ENCODE assay signal across 8 cellular contexts in genomic region chr11:65779669-65779918, GRCh38. TPM values are rescaled to one million over a fixed set of nuclear protein-coding genes. Genes with fewer than 3 reads are reported as not detected.
A peak's percentile ranks its signal among the peaks of the same experiment; 100 is the strongest.
DNase-seq lines count a peak whose midpoint lies in the region; ATAC-seq and TF ChIP-seq lines count a peak whose summit lies in the region.

No MANE protein-coding gene starts in this region.

- POLR2A ChIA-PET in AG04450 (lab: Yijun Ruan, JAX) = interaction anchor here (1.2 to 1.8 kb wide), 4 partner anchors 35 to 70 kb away, joined by 3 to 6 read pairs (median 3); partner anchors contain the start of gene KAT5
- POLR2A ChIA-PET in naive thymus-derived CD4-positive, alpha-beta T cell (lab: Charles Lee) = interaction anchor here (0.6 to 2.2 kb wide), 3 partner anchors 9 to 80 kb away, joined by 3 to 15 read pairs (median 3); no protein-coding TSS in a partner anchor

- peak overlapping the region; percentile 98 for H3K4me3 Mint-ChIP-seq in dendritic cell treated with granulocyte-macrophage colony-stimulating factor and Interleukin-4, amounts not matched to agents 40 ng/mL and 50 ng/mL, for 4 days
- H3K4me3 Mint-ChIP-seq in naive thymus-derived CD4-positive, alpha-beta T cell = peak overlapping the region in 9 of 10 donors; percentile 35 to 91 (median 86)

- peaks cover 3% of the 10 kb centered on the region; the same call in 1 of the 2 replicates for H4K20me1 ChIP-seq in KMS-11 (ENCODE audit: insufficient read depth)

- H3K27me3 ChIP-seq in AG04450 (ENCODE audit: control insufficient read depth, insufficient read depth, low read length) = peaks cover 14% of the 10 kb centered on the region
- H3K27me3 ChIP-seq in KMS-11 (ENCODE audit: insufficient read depth, low read depth) = no peaks in the 10 kb centered on the region
- H3K27me3 ChIP-seq in naive thymus-derived CD4-positive, alpha-beta T cell (ENCODE audit: control insufficient read depth in 2 of 2, insufficient read depth in 2 of 2, low read length in 2 of 2) = no peaks in the 10 kb centered on the region

- CTCF ChIA-PET in AG04450 (lab: Charles Lee) = interaction anchor here (0.6 to 4.0 kb wide), 18 partner anchors 9 to 243 kb away, joined by 3 to 29 read pairs (median 4); no protein-coding TSS in a partner anchor
- CTCF ChIA-PET in naive thymus-derived CD4-positive, alpha-beta T cell (lab: Charles Lee) = interaction anchor here (0.8 to 4.4 kb wide), 9 partner anchors 9 to 145 kb away, joined by 3 to 22 read pairs (median 3); partner anchors contain the start of genes CTSW and KAT5

- H3K27ac Mint-ChIP-seq in dendritic cell treated with granulocyte-macrophage colony-stimulating factor and Interleukin-4, amounts not matched to agents 40 ng/mL and 50 ng/mL, for 4 days = peak overlapping the region; percentile 96
- H3K27ac Mint-ChIP-seq in naive thymus-derived CD4-positive, alpha-beta T cell = no peak overlapping the region

- H3K79me2 ChIP-seq in KMS-11 (ENCODE audit: insufficient read depth, low read depth) = peaks cover 20% of the 10 kb centered on the region; the same call in 1 of the 2 replicates

- no peaks in the 10 kb centered on the region for H3K36me3 ChIP-seq in KMS-11 (ENCODE audit: insufficient read depth)
- H3K36me3 ChIP-seq in naive thymus-derived CD4-positive, alpha-beta T cell (ENCODE audit: control insufficient read depth in 2 of 3, insufficient read depth in 3 of 3, low read length in 3 of 3) = peaks cover 0 to 28% (median 0%) of the 10 kb centered on the region in 3 experiments

- H3K36me3 Mint-ChIP-seq in dendritic cell treated with granulocyte-macrophage colony-stimulating factor and Interleukin-4, amounts not matched to agents 40 ng/mL and 50 ng/mL, for 4 days (ENCODE audit: low read depth) = peaks cover 52% of the 10 kb centered on the region
- H3K36me3 Mint-ChIP-seq in naive thymus-derived CD4-positive, alpha-beta T cell = peaks cover 0 to 2% (median 0%) of the 10 kb centered on the region in 5 donors

- no peaks in the 10 kb centered on the region for H3K9me3 Mint-ChIP-seq in dendritic cell treated with granulocyte-macrophage colony-stimulating factor and Interleukin-4, amounts not matched to agents 40 ng/mL and 50 ng/mL, for 4 days
- no peaks in the 10 kb centered on the region for H3K9me3 Mint-ChIP-seq in naive thymus-derived CD4-positive, alpha-beta T cell

- peaks cover 56% of the 10 kb centered on the region for H3K4me1 Mint-ChIP-seq in dendritic cell treated with granulocyte-macrophage colony-stimulating factor and Interleukin-4, amounts not matched to agents 40 ng/mL and 50 ng/mL, for 4 days (ENCODE audit: low read depth)
- peaks cover 4 to 19% (median 13%) of the 10 kb centered on the region in 7 donors for H3K4me1 Mint-ChIP-seq in naive thymus-derived CD4-positive, alpha-beta T cell

- H3K9ac ChIP-seq in KMS-11 = peak overlapping the region; percentile 80; the same call in 1 of the 2 replicates

- DNase-seq in AG04450 (ENCODE audit: low read depth, low spot score) = no peak
- DNase-seq in naive thymus-derived CD4-positive, alpha-beta T cell = no peak
- no peak for DNase-seq in NCI-H1694 treated with DMSO at 0.1 percent for 48 hours (lab: John Stamatoyannopoulos, UW)
- DNase-seq in activated CD4-positive, CD25-positive, alpha-beta regulatory T cell (lab: John Stamatoyannopoulos, UW) = no peak
- DNase-seq in NCI-H146 treated with DMSO at 0.1 percent for 48 hours (lab: John Stamatoyannopoulos, UW; ENCODE audit: unreplicated experiment) = no peak

- no peak for ATAC-seq in naive thymus-derived CD4-positive, alpha-beta T cell
- ATAC-seq in HG02852 (IDR thresholded peaks at IDR 0.05; ENCODE audit: unreplicated experiment) = no peak

- peak overlapping the region; percentile 86; the same call in 1 of the 2 replicates for H3K4me2 ChIP-seq in KMS-11

- H3K27ac ChIP-seq in AG04450 (ENCODE audit: low read depth, low read length) (no peak overlapping the region), KMS-11 (no peak overlapping the region)
- H3K27ac ChIP-seq in naive thymus-derived CD4-positive, alpha-beta T cell (ENCODE audit: low read depth, low read length) = peak overlapping the region; percentile 75

- peaks cover 4% of the 10 kb centered on the region; the same call in 1 of the 2 replicates for H3K9me3 ChIP-seq in AG04450 (ENCODE audit: control insufficient read depth, insufficient read depth, low read length)
- no peaks in the 10 kb centered on the region for H3K9me3 ChIP-seq in naive thymus-derived CD4-positive, alpha-beta T cell (ENCODE audit: control insufficient read depth in 2 of 3, low read length in 3 of 3)

- peaks cover 31% of the 10 kb centered on the region for H3K27me3 Mint-ChIP-seq in dendritic cell treated with granulocyte-macrophage colony-stimulating factor and Interleukin-4, amounts not matched to agents 40 ng/mL and 50 ng/mL, for 4 days
- peaks cover 0 to 12% (median 0%) of the 10 kb centered on the region in 5 donors for H3K27me3 Mint-ChIP-seq in naive thymus-derived CD4-positive, alpha-beta T cell

- peak overlapping the region; percentile 79 for H3K4me3 ChIP-seq in AG04450 (ENCODE audit: low read depth, low read length)
- no peak overlapping the region for H3K4me3 ChIP-seq in KMS-11 (IDR thresholded peaks at IDR 0.05; ENCODE audit: insufficient read depth, low read depth, low read length)
- H3K4me3 ChIP-seq in naive thymus-derived CD4-positive, alpha-beta T cell (ENCODE audit: low read length) = peak overlapping the region; percentile 74

- H2AFZ ChIP-seq in KMS-11 (ENCODE audit: low read depth) = no peak overlapping the region; the same call in 1 of the 2 replicates

- H3K4me1 ChIP-seq in KMS-11 (ENCODE audit: low read depth, poor library complexity, severe bottlenecking) = peaks cover 29% of the 10 kb centered on the region
- H3K4me1 ChIP-seq in naive thymus-derived CD4-positive, alpha-beta T cell (ENCODE audit: control insufficient read depth in 2 of 2, insufficient read depth in 2 of 2, low read length in 2 of 2) = peaks cover 7 to 10% of the 10 kb centered on the region in 2 donors

- intact Hi-C loops in dendritic cell treated with granulocyte-macrophage colony-stimulating factor and Interleukin-4, amounts not matched to agents 40 ng/mL and 50 ng/mL, for 4 days (cut with micrococcal nuclease) = no loop called here
- intact Hi-C loops in naive thymus-derived CD4-positive, alpha-beta T cell (cut with micrococcal nuclease) = no loop called here

- TF ChIP-seq CTCF in AG04450 (IDR thresholded peaks at IDR 0.05; ENCODE audit: low read depth, low read length) (no peak), KMS-11 (conservative IDR thresholded peaks at IDR 0.05; ENCODE audit: low read depth, low read length) (no peak)

RNA-seq across cellular contexts. Expression of gene AP5B1, which starts 1.2 kb away (rescaled TPM):
- polyA plus RNA-seq in AG04450 (2011; rRNA removed) = 2.6 and 3.3 TPM in 2 replicates
- polyA minus RNA-seq in AG04450 (2011; rRNA and poly(A)+ RNA removed) = 3.6 and 4.3 TPM in 2 replicates
- total RNA-seq in naive thymus-derived CD4-positive, alpha-beta T cell = 10 to 100 TPM; 21.5 to 31.0 (median 23.5) TPM
- 10 to 100 TPM in 1 of 2 donors, 1 to 10 TPM in 1; 8.8 to 19.2 TPM for polyA plus RNA-seq in naive thymus-derived CD4-positive, alpha-beta T cell

RNA-seq across cellular contexts. Expression of gene OVOL1, which starts 7.3 kb away (rescaled TPM):
- polyA plus RNA-seq in AG04450 (2011; rRNA removed) = not detected in 2 replicates
- not detected in 2 replicates for polyA minus RNA-seq in AG04450 (2011; rRNA and poly(A)+ RNA removed)
- not detected for total RNA-seq in naive thymus-derived CD4-positive, alpha-beta T cell
- not detected for polyA plus RNA-seq in naive thymus-derived CD4-positive, alpha-beta T cell

RNA-seq across cellular contexts. Expression of gene SNX32, which starts 54.2 kb away (rescaled TPM):
- 0.30 and 0.57 TPM in 2 replicates for polyA plus RNA-seq in AG04450 (2011; rRNA removed)
- 0.46 and 0.65 TPM in 2 replicates for polyA minus RNA-seq in AG04450 (2011; rRNA and poly(A)+ RNA removed)
- total RNA-seq in naive thymus-derived CD4-positive, alpha-beta T cell = 1 to 10 TPM in 3 of 5 experiments, under 1 TPM in 2; 0.81 to 2.0 (median 1.1) TPM
- polyA plus RNA-seq in naive thymus-derived CD4-positive, alpha-beta T cell = under 1 TPM; 0.38 to 0.60 TPM

RNA-seq across cellular contexts. Expression of gene RNASEH2C, which starts 59.0 kb away (rescaled TPM):
- polyA plus RNA-seq in AG04450 (2011; rRNA removed) = 14.2 and 20.8 TPM in 2 replicates
- 7.5 and 8.2 TPM in 2 replicates for polyA minus RNA-seq in AG04450 (2011; rRNA and poly(A)+ RNA removed)
- total RNA-seq in naive thymus-derived CD4-positive, alpha-beta T cell = 10 to 100 TPM; 41.8 to 94.0 (median 82.0) TPM
- polyA plus RNA-seq in naive thymus-derived CD4-positive, alpha-beta T cell = 10 to 100 TPM; 40.2 to 80.3 TPM
